ENCODE assay signal across 12 cellular contexts in genomic region chr19:38223119-38223523, GRCh38. TPM values are rescaled to one million over a fixed set of nuclear protein-coding genes. Genes with fewer than 3 reads are reported as not detected.
A peak's percentile ranks its signal among the peaks of the same experiment; 100 is the strongest.
DNase-seq lines count a peak whose midpoint lies in the region; ATAC-seq and TF ChIP-seq lines count a peak whose summit lies in the region.
"Had no signal": no experiment of that assay in that cellular context is flagged by ENCODE, and none has a peak within 500 bp of the region (broad histone marks: within the 10 kb centered on the region; RNA-seq: fewer than 3 reads in every experiment).

No MANE protein-coding gene starts in this region.

- H3K4me1 ChIP-seq in tibial artery: peaks cover 0 to 15% (median 10%) of the 10 kb centered on the region in 4 donors

- H3K27ac ChIP-seq in tibial artery: no peak overlapping the region
- H3K27ac ChIP-seq: body of pancreas, HL-60, stomach had no signal

- H3K27ac Mint-ChIP-seq in Calu3 (ENCODE audit: unreplicated experiment): no peak overlapping the region
- H3K27ac Mint-ChIP-seq in IgD-negative memory B cell: no peak overlapping the region
- H3K27ac Mint-ChIP-seq in activated naive CD8-positive, alpha-beta T cell treated with anti-CD3 and anti-CD28 coated beads, Interleukin-2, amount 50 U/mL, for 24 hours: no peak overlapping the region
- H3K27ac Mint-ChIP-seq in nephron progenitor cell: no peak overlapping the region

- peaks cover 25% of the 10 kb centered on the region for H3K4me1 Mint-ChIP-seq in Calu3 (ENCODE audit: low read depth, unreplicated experiment)
- peaks cover 5 to 14% (median 10%) of the 10 kb centered on the region in 3 donors for H3K4me1 Mint-ChIP-seq in IgD-negative memory B cell
- H3K4me1 Mint-ChIP-seq in activated naive CD8-positive, alpha-beta T cell treated with anti-CD3 and anti-CD28 coated beads, Interleukin-2, amount 50 U/mL, for 24 hours: peaks cover 21% of the 10 kb centered on the region
- H3K4me1 Mint-ChIP-seq in nephron progenitor cell: peaks cover 43% of the 10 kb centered on the region

- H3K4me3 ChIP-seq in tibial artery: no peak overlapping the region

- peaks cover 13% of the 10 kb centered on the region for H3K36me3 Mint-ChIP-seq in Calu3 (ENCODE audit: insufficient read depth, unreplicated experiment)
- peaks cover 3% of the 10 kb centered on the region for H3K36me3 Mint-ChIP-seq in IgD-negative memory B cell
- H3K36me3 Mint-ChIP-seq in activated naive CD8-positive, alpha-beta T cell treated with anti-CD3 and anti-CD28 coated beads, Interleukin-2, amount 50 U/mL, for 24 hours (ENCODE audit: low read depth): no peaks in the 10 kb centered on the region
- H3K36me3 Mint-ChIP-seq in nephron progenitor cell (ENCODE audit: low read depth): peaks cover 26% of the 10 kb centered on the region

- no peak for ATAC-seq in activated naive CD8-positive, alpha-beta T cell treated with anti-CD3 and anti-CD28 coated beads, Interleukin-2, amount 50 U/mL, for 24 hours
- ATAC-seq: body of pancreas had no signal

- peaks cover 79% of the 10 kb centered on the region for H3K27me3 Mint-ChIP-seq in Calu3 (ENCODE audit: unreplicated experiment)
- peaks cover 56% of the 10 kb centered on the region for H3K27me3 Mint-ChIP-seq in IgD-negative memory B cell
- peaks cover 70% of the 10 kb centered on the region for H3K27me3 Mint-ChIP-seq in activated naive CD8-positive, alpha-beta T cell treated with anti-CD3 and anti-CD28 coated beads, Interleukin-2, amount 50 U/mL, for 24 hours
- H3K27me3 Mint-ChIP-seq in nephron progenitor cell (ENCODE audit: low read depth, poor library complexity): peaks cover 17% of the 10 kb centered on the region

- intact Hi-C loops in Calu3 (cut with micrococcal nuclease; ENCODE audit: unreplicated experiment): loop anchor here (5.0 kb wide), 1 partner anchor 326 kb away; no protein-coding TSS in a partner anchor
- intact Hi-C loops in tibial artery (cut with DNase I; ENCODE audit: low total_unique reads): loop anchor here (10.0 kb wide), 1 partner anchor 318 kb away; the partner anchor contains the start of genes SIPA1L3 and WDR87

- H3K9me3 ChIP-seq in tibial artery: no peaks in the 10 kb centered on the region
- H3K9me3 ChIP-seq: body of pancreas, stomach had no signal

- BruUV-seq in Calu3 (replicated peaks; lab: Mats Ljungman, UMichigan): no TSS peak

- TF ChIP-seq CTCF in Calu3 (IDR thresholded peaks at IDR 0.05; ENCODE audit: unreplicated experiment): no peak
- no peak for TF ChIP-seq CTCF in nephron progenitor cell (IDR thresholded peaks at IDR 0.05)
- no peak for TF ChIP-seq CTCF in tibial artery (IDR thresholded peaks at IDR 0.05)

- H3K9me3 Mint-ChIP-seq in Calu3 (ENCODE audit: low read depth, unreplicated experiment) (no peaks in the 10 kb centered on the region), IgD-negative memory B cell (no peaks in the 10 kb centered on the region), nephron progenitor cell (no peaks in the 10 kb centered on the region)
- no peaks in the 10 kb centered on the region for H3K9me3 Mint-ChIP-seq in activated naive CD8-positive, alpha-beta T cell treated with anti-CD3 and anti-CD28 coated beads, Interleukin-2, amount 50 U/mL, for 24 hours

- H3K4me3 Mint-ChIP-seq in Calu3 (ENCODE audit: low read depth, unreplicated experiment) (peak overlapping the region; percentile 39), IgD-negative memory B cell (peak overlapping the region; percentile 4 to 69 (median 49)), nephron progenitor cell (peak overlapping the region; percentile 90)
- H3K4me3 Mint-ChIP-seq in activated naive CD8-positive, alpha-beta T cell treated with anti-CD3 and anti-CD28 coated beads, Interleukin-2, amount 50 U/mL, for 24 hours: peak overlapping the region; percentile 74

- no peak for DNase-seq in Calu3
- DNase-seq in activated naive CD8-positive, alpha-beta T cell treated with anti-CD3 and anti-CD28 coated beads, Interleukin-2, amount 50 U/mL, for 24 hours: no peak
- no peak for DNase-seq in nephron progenitor cell
- no peak for DNase-seq in tibial artery
- DNase-seq in stimulated activated naive CD4-positive, alpha-beta T cell (lab: John Stamatoyannopoulos, UW): no peak
- DNase-seq in GM19240 (ENCODE audit: insufficient read length, low spot score): no peak
- DNase-seq: body of pancreas, EL, NCI-H1930, stomach had no signal

- peaks cover 0 to 72% of the 10 kb centered on the region in 2 donors for H3K27me3 ChIP-seq in tibial artery

- CTCF ChIA-PET in Calu3 (lab: Charles Lee): no interaction called here

- H3K36me3 ChIP-seq in tibial artery: no peaks in the 10 kb centered on the region
- H3K36me3 ChIP-seq: stomach had no signal

RNA-seq across cellular contexts. Expression of gene DPF1, which starts 0.9 kb away (rescaled TPM):
- 1.0 and 1.5 TPM in 2 replicates for total RNA-seq in Calu3 (2022)
- polyA plus RNA-seq in IgD-negative memory B cell: 0.24 TPM
- total RNA-seq: body of pancreas, stomach had no signal

RNA-seq across cellular contexts. Expression of gene PPP1R14A, which starts 33.1 kb away (rescaled TPM):
- 0.88 and 2.4 TPM in 2 replicates for total RNA-seq in Calu3 (2022)
- polyA plus RNA-seq in IgD-negative memory B cell: 79.1 TPM

RNA-seq across cellular contexts. Expression of gene SPINT2, which starts 41.3 kb away (rescaled TPM):
- total RNA-seq in Calu3 (2022): 1,023 and 1,082 TPM in 2 replicates
- 167 TPM for polyA plus RNA-seq in IgD-negative memory B cell

Comparison
In these comparisons a context has a peak if more than half of its experiments do, and no peak if none do; other contexts are left out.
1. H3K4me3 Mint-ChIP-seq: peak in every context shown above with its lines; median percentile 90 in nephron progenitor cell; 74 in activated naive CD8-positive, alpha-beta T cell treated with anti-CD3 and anti-CD28 coated beads, Interleukin-2, amount 50 U/mL, for 24 hours; 49 in IgD-negative memory B cell; 39 in Calu3.